In the genomic region with DNA sequence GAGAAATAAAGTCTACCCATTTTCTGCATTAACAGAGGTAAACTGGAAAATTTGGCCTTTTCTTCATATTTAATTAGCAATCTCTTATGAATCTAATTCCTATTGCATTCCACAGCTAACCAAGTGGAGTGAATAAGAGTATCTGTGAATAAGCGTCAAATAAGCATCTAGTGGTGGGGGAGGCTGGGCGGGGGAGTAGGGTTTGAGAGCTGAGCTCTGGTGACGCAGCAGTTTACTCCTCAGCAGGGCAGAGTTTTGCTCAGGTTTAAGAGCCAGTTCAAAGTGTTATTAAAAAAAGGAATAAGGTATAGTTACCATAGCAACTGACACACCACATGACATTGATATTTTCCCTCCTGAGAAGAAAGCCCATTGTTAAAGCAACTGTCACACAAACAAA, we compare ENCODE assay signal across 24 cellular contexts.
A peak's percentile ranks its signal among the peaks of the same experiment; 100 is the strongest.
DNase-seq lines count a peak whose midpoint lies in the region; ATAC-seq, FAIRE-seq and TF ChIP-seq lines count a peak whose summit lies in the region.
"Had no signal": no experiment of that assay in that cellular context is flagged by ENCODE, and none has a peak within 500 bp of the region (broad histone marks: within the 10 kb centered on the region; RNA-seq: fewer than 3 reads in every experiment).

No MANE protein-coding gene starts in this region.

- H3K4ac ChIP-seq in H1 (replicated peaks; ENCODE audit: insufficient read length, low read depth, low read length) (no peak overlapping the region), mesendoderm (ENCODE audit: low read depth, low read length) (no peak overlapping the region)

- no peak overlapping the region for H2BK20ac ChIP-seq in H1 (ENCODE audit: low read length)

- H2BK15ac ChIP-seq in H1 (ENCODE audit: low read length) (no peak overlapping the region), mesendoderm (replicated peaks; ENCODE audit: low read depth) (no peak overlapping the region)

- H4K91ac ChIP-seq in H1 (replicated peaks; ENCODE audit: insufficient read length, low read length), result no peak overlapping the region

- H3K56ac ChIP-seq in H1 (replicated peaks; ENCODE audit: insufficient read length, low read depth, low read length), result no peak overlapping the region
- no peak overlapping the region for H3K56ac ChIP-seq in mesendoderm (ENCODE audit: low read length)

- POLR2A ChIA-PET in H1 (lab: Charles Lee; ENCODE audit: partially characterized antibody), result no interaction called here

- H3K4me1 ChIP-seq in H1 (replicated peaks in 1 of 4; ENCODE audit: control insufficient read depth in 3 of 4, insufficient read depth in 4 of 4, low read length in 3 of 4) (no peaks in the 10 kb centered on the region; a peak in 1 of 7 replicates), mesendoderm (ENCODE audit: control insufficient read depth, low read depth, low read length) (peaks cover 2% of the 10 kb centered on the region)
- H3K4me1 ChIP-seq: Peyer's patch had no signal

- DNase-seq in amniotic epithelial cell (ENCODE audit: low read depth) (peak; percentile 60), H1 (ENCODE audit: low read depth in 1 of 2, low spot score in 2 of 2) (no peak), mesendoderm (peak; percentile 31), NOMO-1 treated with dmso at 0.1 percent for 144 hours (lab: John Stamatoyannopoulos, UW; ENCODE audit: unreplicated experiment) (no peak)
- DNase-seq in activated CD8-positive, alpha-beta memory T cell treated with anti-CD3 and anti-CD28 coated beads, Interleukin-2, amount 50 U/mL, for 48 hours, result no peak
- DNase-seq in stimulated activated naive CD4-positive, alpha-beta T cell (lab: John Stamatoyannopoulos, UW), result no peak
- DNase-seq: C1 segment of cervical spinal cord; CD4-positive, alpha-beta memory T cell; COR-L47; KG1; MG63; NCI-H1417; NCI-H1694; NCI-H2029 treated with DMSO at 0.1 percent for 48 hours; NCI-H2171; NCI-H226; NCI-H510A; NCI-H69; Peyer's patch; SHP77 treated with DMSO at 0.1 percent for 48 hours had no signal

- no peak for TF ChIP-seq CTCF in H1 (IDR thresholded peaks at IDR 0.05; ENCODE audit: control extremely low read depth in 1 of 3, insufficient read depth in 1 of 3, low read depth in 1 of 3, low read length in 3 of 3)

- H2BK120ac ChIP-seq in H1 (replicated peaks; ENCODE audit: low read depth, low read length), result no peak overlapping the region
- H2BK120ac ChIP-seq in mesendoderm (ENCODE audit: low read depth, low read length), result no peak overlapping the region

- no peaks in the 10 kb centered on the region for H4K20me1 ChIP-seq in H1 (replicated peaks in 1 of 2; ENCODE audit: control insufficient read depth in 1 of 2, insufficient read depth in 2 of 2, low read length in 2 of 2)

- no peaks in the 10 kb centered on the region for H3K79me2 ChIP-seq in H1 (ENCODE audit: control insufficient read depth in 1 of 2, insufficient read depth in 2 of 2, low read length in 2 of 2)
- no peaks in the 10 kb centered on the region for H3K79me2 ChIP-seq in mesendoderm (ENCODE audit: control insufficient read depth, insufficient read depth, low read length)

- H3K23ac ChIP-seq in H1 (ENCODE audit: insufficient read length), result no peak overlapping the region
- no peak overlapping the region for H3K23ac ChIP-seq in mesendoderm (ENCODE audit: low read length)

- TF ChIP-seq EP300 in H1 (IDR thresholded peaks at IDR 0.05; ENCODE audit: borderline replicate concordance in 1 of 2, low read depth in 2 of 2, low read length in 2 of 2), result no peak

- H2AFZ ChIP-seq in H1 (ENCODE audit: low read length), result no peak overlapping the region

- H2BK5ac ChIP-seq in H1 (ENCODE audit: low read depth, low read length) (no peak overlapping the region), mesendoderm (ENCODE audit: low read length) (no peak overlapping the region)

- H3K4me2 ChIP-seq in H1 (ENCODE audit: insufficient read depth in 1 of 2, low read depth in 2 of 2, low read length in 2 of 2) (no peak overlapping the region), mesendoderm (ENCODE audit: low read length) (no peak overlapping the region)

- no peak overlapping the region for H3K14ac ChIP-seq in H1 (ENCODE audit: insufficient read length)

- CTCF ChIA-PET in H1 (lab: Charles Lee; ENCODE audit: partially characterized antibody), result no interaction called here

- H4K5ac ChIP-seq in H1 (ENCODE audit: insufficient read length, low read depth, low read length), result no peak overlapping the region
- H4K5ac ChIP-seq in mesendoderm (ENCODE audit: low read length), result no peak overlapping the region

- no peak for TF ChIP-seq POLR2A in H1 (IDR thresholded peaks at IDR 0.05; ENCODE audit: control extremely low read depth in 1 of 2, low read depth in 2 of 2, low read length in 2 of 2)

- no peak overlapping the region for H2BK12ac ChIP-seq in H1 (ENCODE audit: low read depth, low read length)

- no peak overlapping the region for H3K27ac ChIP-seq in H1 (ENCODE audit: low read depth, low read length)
- no peak overlapping the region for H3K27ac ChIP-seq in mesendoderm (ENCODE audit: low read depth, low read length)
- H3K27ac ChIP-seq: Peyer's patch, SK-N-MC had no signal

- H4K8ac ChIP-seq in H1 (ENCODE audit: extremely low read depth, insufficient read depth, low read length), result no peak overlapping the region
- H4K8ac ChIP-seq in mesendoderm (ENCODE audit: low read depth, low read length), result no peak overlapping the region

- 78% methylated on average over 3 of the region's 3 CpGs; no CpG with 5 or more reads in 1 of the 2 experiments for WGBS in H1 (ENCODE audit: extremely low coverage in 1 of 2, insufficient coverage in 1 of 2, insufficient read length in 1 of 2, insufficient replicate concordance in 2 of 2, low coverage in 1 of 2, low lambda C conversion rate in 2 of 2, missing lambda C conversion rate in 1 of 2), 2 experiments
- no CpG with 5 or more reads among the region's 3 CpGs for WGBS in mesendoderm (ENCODE audit: extremely low coverage, insufficient coverage, low lambda C conversion rate)

- H2AK5ac ChIP-seq in H1 (ENCODE audit: low read depth, low read length) (no peak overlapping the region), mesendoderm (ENCODE audit: low read length) (no peak overlapping the region)

- H3K9ac ChIP-seq in H1 (replicated peaks in 1 of 4; ENCODE audit: extremely low read depth in 1 of 4, low read depth in 3 of 4, low read length in 3 of 4) (no peak overlapping the region), mesendoderm (ENCODE audit: low read length) (no peak overlapping the region)

- no peaks in the 10 kb centered on the region for H3K36me3 ChIP-seq in H1 (ENCODE audit: control insufficient read depth in 2 of 4, insufficient read depth in 4 of 4, low read length in 3 of 4)
- no peaks in the 10 kb centered on the region for H3K36me3 ChIP-seq in mesendoderm (ENCODE audit: control insufficient read depth, insufficient read depth, low read length)
- H3K36me3 ChIP-seq: MG63, Peyer's patch had no signal

- TF ChIP-seq RAD21 in H1 (IDR thresholded peaks at IDR 0.05 in 1 of 2, conservative IDR thresholded peaks at IDR 0.05 in 1 of 2; ENCODE audit: low read depth in 2 of 2, low read length in 2 of 2), result no peak

- H3K79me1 ChIP-seq in H1 (ENCODE audit: low read depth, low read length) (no peaks in the 10 kb centered on the region), mesendoderm (ENCODE audit: low read length) (no peaks in the 10 kb centered on the region)

- H3K4me3 ChIP-seq in H1 (ENCODE audit: extremely low read depth in 1 of 4, insufficient read depth in 2 of 4, low read depth in 3 of 4, low read length in 4 of 4) (no peak overlapping the region), mesendoderm (ENCODE audit: low read length) (no peak overlapping the region)
- H3K4me3 ChIP-seq: MG63, Peyer's patch, SK-N-MC had no signal

- H3K27me3 ChIP-seq in H1 (replicated peaks in 1 of 4; ENCODE audit: control insufficient read depth in 3 of 4, extremely low read depth in 1 of 4, insufficient read depth in 3 of 4, low read length in 3 of 4), result no peaks in the 10 kb centered on the region
- H3K27me3 ChIP-seq in mesendoderm (ENCODE audit: insufficient read depth, low read length, poor library complexity), result no peaks in the 10 kb centered on the region
- H3K27me3 ChIP-seq: MG63, Peyer's patch had no signal

- H3K18ac ChIP-seq in H1 (ENCODE audit: extremely low read depth, low read length) (no peak overlapping the region), mesendoderm (ENCODE audit: low read length) (no peak overlapping the region)

- no peak for ATAC-seq in HG03139 (IDR thresholded peaks at IDR 0.05; ENCODE audit: unreplicated experiment)

- no peak for FAIRE-seq in H1 (lab: Jason Lieb, UNC)
- FAIRE-seq: G401.6, H54 had no signal

- H3K9me3 ChIP-seq in H1 (ENCODE audit: insufficient read depth in 2 of 2, low read depth in 1 of 2, low read length in 1 of 2), result no peaks in the 10 kb centered on the region
- H3K9me3 ChIP-seq: MG63, Peyer's patch had no signal

- H3K23me2 ChIP-seq in H1 (ENCODE audit: low read depth, low read length), result no peaks in the 10 kb centered on the region

TF ChIP-seq in H1, 55 proteins besides CTCF, POLR2A, EP300 and RAD21:
- TF ChIP-seq MAFK (IDR thresholded peaks at IDR 0.05; ENCODE audit: low read depth, low read length), result peak; percentile 24; the same call in 1 of the 2 replicates
- no peak for TF ChIP-seq BRCA1 (IDR thresholded peaks at IDR 0.05; ENCODE audit: low read depth, low read length)
- TF ChIP-seq HDAC6 (IDR thresholded peaks at IDR 0.05; ENCODE audit: low read depth, low read length), result no peak
- no peak for TF ChIP-seq SP2 (IDR thresholded peaks at IDR 0.05; ENCODE audit: low read length)
- TF ChIP-seq BACH1 (IDR thresholded peaks at IDR 0.05; ENCODE audit: low read length), result peak; percentile 72
TF ChIP-seq in H1: peak in this region for 2.

Comparison
In these comparisons a context has a peak if more than half of its experiments do, and no peak if none do; other contexts are left out.
1. DNase-seq: peak in amniotic epithelial cell (single experiment) and mesendoderm (single experiment); none in H1 (0 of 2), activated CD8-positive, alpha-beta memory T cell treated with anti-CD3 and anti-CD28 coated beads, Interleukin-2, amount 50 U/mL, for 48 hours (single experiment), NOMO-1 treated with dmso at 0.1 percent for 144 hours (single experiment) and stimulated activated naive CD4-positive, alpha-beta T cell (0 of 6).